Comparison of ENCODE assay signal across 11 cellular contexts in the genomic region with DNA sequence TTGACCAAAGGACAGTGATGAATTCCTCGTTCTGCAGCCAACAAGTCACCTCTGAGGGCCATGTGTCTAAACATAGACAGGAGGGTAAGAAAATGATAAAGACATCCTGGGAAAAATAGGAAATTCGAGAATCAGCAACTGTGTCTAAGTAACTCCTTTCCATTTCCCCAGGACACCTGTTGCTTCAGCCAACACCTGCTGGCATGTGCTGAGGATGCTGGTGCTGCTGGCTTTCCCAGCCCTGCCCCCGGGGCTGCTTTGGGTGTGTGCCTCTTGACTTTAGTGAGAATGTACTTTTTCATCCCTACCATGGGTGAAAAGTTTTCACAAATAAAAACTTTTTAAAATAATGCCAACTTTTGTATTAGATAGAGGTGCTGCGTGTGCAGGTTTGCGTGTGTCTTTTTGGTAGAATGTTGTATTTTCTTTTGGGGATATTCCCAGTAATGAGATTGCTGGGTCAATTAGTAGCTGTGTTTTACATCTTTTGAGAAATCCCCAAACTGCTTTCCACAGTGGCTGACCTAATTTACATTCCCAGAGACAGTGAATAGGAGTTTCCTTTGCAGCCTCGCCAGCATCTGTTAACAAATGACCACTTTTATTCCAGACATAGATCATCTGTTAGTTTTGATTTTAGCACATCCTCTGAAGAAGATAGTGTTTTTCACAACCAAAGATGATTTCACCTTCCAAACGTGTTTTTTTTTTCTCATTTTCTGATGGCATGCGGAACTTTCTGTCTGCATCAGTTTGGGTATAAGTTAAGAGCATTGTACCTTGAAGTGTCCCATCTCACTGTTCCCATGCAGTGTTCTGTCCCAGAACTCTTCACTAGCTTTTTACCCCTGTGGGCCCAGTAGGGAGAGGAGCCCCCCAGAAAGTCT.
DNase-seq lines count a peak whose midpoint lies in the region; ATAC-seq and TF ChIP-seq lines count a peak whose summit lies in the region.
"Had no signal": no experiment of that assay in that cellular context is flagged by ENCODE, and none has a peak within 500 bp of the region (broad histone marks: within the 10 kb centered on the region; RNA-seq: fewer than 3 reads in every experiment).

No MANE protein-coding gene starts in this region.

- 52% methylated on average over 8 of the region's 8 CpGs for WGBS in right cardiac atrium

- DNase-seq in GM06990 (ENCODE audit: extremely low read depth, insufficient read length) (peak; percentile 37), LoVo (ENCODE audit: low spot score) (no peak), NCI-H1092 treated with DMSO at 0.1 percent for 48 hours (lab: John Stamatoyannopoulos, UW) (no peak), right cardiac atrium (no peak)
- DNase-seq: heart right ventricle, NCI-H1417 treated with DMSO at 0.1 percent for 48 hours had no signal

- intact Hi-C loops in right cardiac atrium (cut with DNase I), result no loop called here

- H3K9me3 ChIP-seq in Loucy (ENCODE audit: insufficient read depth, low read depth, low read length) (no peaks in the 10 kb centered on the region), right cardiac atrium (ENCODE audit: control insufficient read depth, low read length) (no peaks in the 10 kb centered on the region)
- H3K9me3 ChIP-seq: heart right ventricle had no signal

- H3K4me1 ChIP-seq in Loucy (ENCODE audit: insufficient read depth, low read length, poor library complexity, severe bottlenecking), result no peaks in the 10 kb centered on the region
- H3K4me1 ChIP-seq in right cardiac atrium (ENCODE audit: control insufficient read depth, insufficient read depth, low read length), result peaks cover 3% of the 10 kb centered on the region

- H3K4me3 ChIP-seq in GM06990 (replicated peaks; ENCODE audit: low read depth, low read length), result peak overlapping the region; percentile 25
- no peak overlapping the region for H3K4me3 ChIP-seq in Loucy (ENCODE audit: low read length, poor library complexity, severe bottlenecking)
- no peak overlapping the region for H3K4me3 ChIP-seq in right cardiac atrium (ENCODE audit: low read length)
- H3K4me3 ChIP-seq: heart right ventricle had no signal

- H4K20me1 ChIP-seq in Loucy (ENCODE audit: insufficient read depth, low read length, poor library complexity, severe bottlenecking), result no peaks in the 10 kb centered on the region

- H3K27ac ChIP-seq in right cardiac atrium (ENCODE audit: low read length), result no peak overlapping the region
- H3K27ac ChIP-seq: C4-2B, heart right ventricle had no signal

- TF ChIP-seq CTCF in GM06990 (IDR thresholded peaks at IDR 0.05; ENCODE audit: insufficient read depth, low read length, poor library complexity, severe bottlenecking) (no peak), Loucy (conservative IDR thresholded peaks at IDR 0.05; ENCODE audit: low read length) (no peak)

- no peaks in the 10 kb centered on the region for H3K9me2 ChIP-seq in Loucy (replicated peaks; ENCODE audit: low read depth, low read length)

- no peaks in the 10 kb centered on the region for H3K36me3 ChIP-seq in GM06990 (ENCODE audit: control insufficient read depth, insufficient read depth, low read length)
- no peaks in the 10 kb centered on the region for H3K36me3 ChIP-seq in Loucy (ENCODE audit: insufficient read depth, low read length)
- H3K36me3 ChIP-seq: heart right ventricle had no signal

- H3K79me2 ChIP-seq in Loucy (ENCODE audit: insufficient read depth, low read length), result no peaks in the 10 kb centered on the region

- H3K27me3 ChIP-seq in GM06990 (replicated peaks; ENCODE audit: control insufficient read depth, insufficient read depth, low read length) (no peaks in the 10 kb centered on the region), Loucy (ENCODE audit: insufficient read depth, low read length, poor library complexity, severe bottlenecking) (no peaks in the 10 kb centered on the region), right cardiac atrium (ENCODE audit: control insufficient read depth, insufficient read depth) (no peaks in the 10 kb centered on the region)

- peak overlapping the region; percentile 42; the same call in 1 of the 2 replicates for H2AFZ ChIP-seq in Loucy (ENCODE audit: low read length)

- H3K9ac ChIP-seq in Loucy (ENCODE audit: low read depth, low read length, poor library complexity, severe bottlenecking), result no peak overlapping the region

- no peaks in the 10 kb centered on the region for H3F3A ChIP-seq in Loucy (ENCODE audit: low read depth)

- ATAC-seq in GM18909 (IDR thresholded peaks at IDR 0.05; ENCODE audit: poor library complexity, unreplicated experiment), result peak; percentile 44
- ATAC-seq in HG02623 (IDR thresholded peaks at IDR 0.05; ENCODE audit: unreplicated experiment), result peak; percentile 66
- ATAC-seq in HG03469 (IDR thresholded peaks at IDR 0.05; ENCODE audit: unreplicated experiment), result no peak
- ATAC-seq in right cardiac atrium, result no peak
- ATAC-seq: heart right ventricle had no signal

- H3K4me2 ChIP-seq in Loucy (ENCODE audit: low read depth, low read length, poor library complexity, severe bottlenecking), result no peak overlapping the region

Comparison
In these comparisons a context has a peak if more than half of its experiments do, and no peak if none do; other contexts are left out.
1. ATAC-seq: peak in GM18909 (single experiment) and HG02623 (single experiment); none in HG03469 (single experiment) and right cardiac atrium (0 of 2).